In genomic region chr17:40724656-40725055, GRCh38 we compare ENCODE assay signal across 20 cellular contexts. TPM values are rescaled to one million over a fixed set of nuclear protein-coding genes. Genes with fewer than 3 reads are reported as not detected.
DNase-seq lines count a peak whose midpoint lies in the region; FAIRE-seq and TF ChIP-seq lines count a peak whose summit lies in the region.
"Had no signal": no experiment of that assay in that cellular context is flagged by ENCODE, and none has a peak within 500 bp of the region (broad histone marks: within the 10 kb centered on the region; RNA-seq: fewer than 3 reads in every experiment).

No MANE protein-coding gene starts in this region.

- CTCF ChIA-PET in activated naive CD4-positive, alpha-beta T cell treated with anti-CD3 and anti-CD28 coated beads, Interleukin-2, amount 10 ng/mL, durations not matched to agents 7 days and 5 days (lab: Charles Lee): interaction anchor here (1.3 kb wide), 1 partner anchor 101 kb away, joined by 3 read pairs; no protein-coding TSS in a partner anchor
- CTCF ChIA-PET in Caco-2 (lab: Charles Lee): no interaction called here

- no peak overlapping the region for H2BK12ac ChIP-seq in mesenchymal stem cell (ENCODE audit: low read length in 2 of 2)

- H3K79me1 ChIP-seq in mesenchymal stem cell (replicated peaks; ENCODE audit: low read length, poor library complexity, severe bottlenecking): no peaks in the 10 kb centered on the region

- DNase-seq in activated naive CD4-positive, alpha-beta T cell treated with anti-CD3 and anti-CD28 coated beads, Interleukin-2, amount 10 ng/mL, durations not matched to agents 7 days and 5 days: no peak
- DNase-seq in activated naive CD4-positive, alpha-beta T cell treated with Interleukin-2 at 50 U/mL for 16 hours: no peak
- DNase-seq in MG63: peak; percentile 59
- peak; percentile 19 for DNase-seq in astrocyte (ENCODE audit: low read depth)
- no peak for DNase-seq in mesenchymal stem cell
- no peak for DNase-seq in Caco-2
- no peak for DNase-seq in islet precursor cell
- DNase-seq in NCI-H1092 (lab: John Stamatoyannopoulos, UW): no peak
- DNase-seq: ACHN; BE2C; CD4-positive, alpha-beta memory T cell; DND-41; GF-D8; HCEC 1CT; HFFc6 had no signal

- H3K23ac ChIP-seq in mesenchymal stem cell (ENCODE audit: low read length in 2 of 2): no peak overlapping the region

- 50% methylated on average over 1 of the region's 1 CpG for WGBS in mesenchymal stem cell

- no peak overlapping the region for H3K4me3 ChIP-seq in MG63
- H3K4me3 ChIP-seq in astrocyte (ENCODE audit: insufficient read depth, low read depth, low read length): no peak overlapping the region
- no peak overlapping the region for H3K4me3 ChIP-seq in mesenchymal stem cell (ENCODE audit: insufficient read depth in 1 of 2, low read depth in 1 of 2, low read length in 2 of 2)
- no peak overlapping the region for H3K4me3 ChIP-seq in Caco-2 (ENCODE audit: low read depth, low read length)

- no peaks in the 10 kb centered on the region for H3K27me3 ChIP-seq in MG63
- H3K27me3 ChIP-seq in astrocyte (ENCODE audit: insufficient read depth, low read length): peaks cover 3% of the 10 kb centered on the region
- H3K27me3 ChIP-seq in mesenchymal stem cell (ENCODE audit: control insufficient read depth in 1 of 2, insufficient read depth in 1 of 2, low read length in 2 of 2): no peaks in the 10 kb centered on the region
- no peaks in the 10 kb centered on the region for H3K27me3 ChIP-seq in Caco-2 (replicated peaks; ENCODE audit: control insufficient read depth, insufficient read depth, low read length)

- H3K9ac ChIP-seq in astrocyte (ENCODE audit: low read length) (no peak overlapping the region), mesenchymal stem cell (ENCODE audit: low read length) (no peak overlapping the region)

- TF ChIP-seq CTCF in astrocyte (IDR thresholded peaks at IDR 0.05; ENCODE audit: insufficient read depth, low read depth, low read length) (no peak), Caco-2 (IDR thresholded peaks at IDR 0.05; ENCODE audit: insufficient read depth in 1 of 2, low read depth in 1 of 2, low read length in 1 of 2, severe bottlenecking in 1 of 2, unreplicated experiment in 1 of 2) (no peak)

- H3K27me3 Mint-ChIP-seq in activated naive CD4-positive, alpha-beta T cell treated with anti-CD3 and anti-CD28 coated beads, Interleukin-2, amount 10 ng/mL, durations not matched to agents 7 days and 5 days: peaks cover 33% of the 10 kb centered on the region
- H3K27me3 Mint-ChIP-seq in astrocyte (ENCODE audit: low read depth, unreplicated experiment) (peaks cover 6% of the 10 kb centered on the region), Caco-2 (ENCODE audit: insufficient read depth, unreplicated experiment) (no peaks in the 10 kb centered on the region)

- H3K14ac ChIP-seq in mesenchymal stem cell (ENCODE audit: low read length in 2 of 2): no peak overlapping the region

- H3K9me3 Mint-ChIP-seq in activated naive CD4-positive, alpha-beta T cell treated with anti-CD3 and anti-CD28 coated beads, Interleukin-2, amount 10 ng/mL, durations not matched to agents 7 days and 5 days: no peaks in the 10 kb centered on the region
- H3K9me3 Mint-ChIP-seq in astrocyte (ENCODE audit: unreplicated experiment): no peaks in the 10 kb centered on the region
- no peaks in the 10 kb centered on the region for H3K9me3 Mint-ChIP-seq in Caco-2 (ENCODE audit: unreplicated experiment)
- H3K9me3 Mint-ChIP-seq: CD4-positive, alpha-beta memory T cell; HFFc6; IgD-negative memory B cell had no signal

- no peak overlapping the region for H4K8ac ChIP-seq in mesenchymal stem cell (ENCODE audit: low read length)

- peak overlapping the region; percentile 11 for H2AK5ac ChIP-seq in mesenchymal stem cell (ENCODE audit: low read length, severe bottlenecking)

- peak overlapping the region; percentile 2 for H3K27ac Mint-ChIP-seq in activated naive CD4-positive, alpha-beta T cell treated with anti-CD3 and anti-CD28 coated beads, Interleukin-2, amount 10 ng/mL, durations not matched to agents 7 days and 5 days
- H3K27ac Mint-ChIP-seq in astrocyte (ENCODE audit: unreplicated experiment) (no peak overlapping the region), Caco-2 (ENCODE audit: unreplicated experiment) (no peak overlapping the region)
- H3K27ac Mint-ChIP-seq: CD4-positive, alpha-beta memory T cell; HFFc6; IgD-negative memory B cell had no signal

- no peaks in the 10 kb centered on the region for H3K4me1 ChIP-seq in astrocyte (ENCODE audit: insufficient read depth, low read length)
- H3K4me1 ChIP-seq in mesenchymal stem cell (ENCODE audit: control insufficient read depth, insufficient read depth, low read depth, low read length): peaks cover 8% of the 10 kb centered on the region
- no peaks in the 10 kb centered on the region for H3K4me1 ChIP-seq in Caco-2
- H3K4me1 ChIP-seq: BE2C had no signal

- no peaks in the 10 kb centered on the region for H3K79me2 ChIP-seq in astrocyte (ENCODE audit: insufficient read depth, low read length)

- H4K91ac ChIP-seq in mesenchymal stem cell (ENCODE audit: low read length): no peak overlapping the region

- H2AFZ ChIP-seq in astrocyte (ENCODE audit: low read depth, low read length) (no peak overlapping the region), mesenchymal stem cell (ENCODE audit: low read depth, low read length) (no peak overlapping the region)

- intact Hi-C loops in Caco-2 (cut with micrococcal nuclease; ENCODE audit: unreplicated experiment): no loop called here

- H4K20me1 ChIP-seq in astrocyte (ENCODE audit: insufficient read depth, low read length): no peaks in the 10 kb centered on the region

- no peaks in the 10 kb centered on the region for H3K36me3 Mint-ChIP-seq in activated naive CD4-positive, alpha-beta T cell treated with anti-CD3 and anti-CD28 coated beads, Interleukin-2, amount 10 ng/mL, durations not matched to agents 7 days and 5 days
- H3K36me3 Mint-ChIP-seq in astrocyte (ENCODE audit: low read depth, unreplicated experiment) (no peaks in the 10 kb centered on the region), Caco-2 (ENCODE audit: insufficient read depth, unreplicated experiment) (no peaks in the 10 kb centered on the region)
- H3K36me3 Mint-ChIP-seq: CD4-positive, alpha-beta memory T cell; IgD-negative memory B cell had no signal

- no peak overlapping the region for H3K27ac ChIP-seq in astrocyte (ENCODE audit: low read depth, low read length)
- no peak overlapping the region for H3K27ac ChIP-seq in mesenchymal stem cell (ENCODE audit: low read length, poor library complexity, severe bottlenecking)
- H3K27ac ChIP-seq: 22Rv1, C4-2B had no signal

- no peaks in the 10 kb centered on the region for H3K36me3 ChIP-seq in MG63
- H3K36me3 ChIP-seq in astrocyte (ENCODE audit: insufficient read depth, low read length): no peaks in the 10 kb centered on the region
- H3K36me3 ChIP-seq in mesenchymal stem cell (ENCODE audit: control insufficient read depth in 1 of 2, insufficient read depth in 2 of 2, low read depth in 1 of 2, low read length in 2 of 2): no peaks in the 10 kb centered on the region
- H3K36me3 ChIP-seq in Caco-2 (ENCODE audit: control insufficient read depth, insufficient read depth, low read length): no peaks in the 10 kb centered on the region
- H3K36me3 ChIP-seq: BE2C had no signal

- no peak overlapping the region for H2BK15ac ChIP-seq in mesenchymal stem cell (ENCODE audit: low read depth, poor library complexity, severe bottlenecking)

- H2BK120ac ChIP-seq in mesenchymal stem cell (ENCODE audit: low read depth, low read length): no peak overlapping the region

- H3K9me3 ChIP-seq in MG63 (no peaks in the 10 kb centered on the region), astrocyte (ENCODE audit: insufficient read depth, low read depth, low read length) (no peaks in the 10 kb centered on the region), mesenchymal stem cell (ENCODE audit: control insufficient read depth, low read length) (no peaks in the 10 kb centered on the region), Caco-2 (no peaks in the 10 kb centered on the region)
- H3K9me3 ChIP-seq: BE2C had no signal

- no peak overlapping the region for H3K18ac ChIP-seq in mesenchymal stem cell (ENCODE audit: low read depth in 1 of 2, low read length in 2 of 2)

- POLR2A ChIA-PET in Caco-2 (lab: Charles Lee): no interaction called here

- H2BK5ac ChIP-seq in mesenchymal stem cell (ENCODE audit: low read depth, low read length, poor library complexity, severe bottlenecking): no peak overlapping the region

- no peak for FAIRE-seq in astrocyte (lab: Jason Lieb, UNC)

- no peak overlapping the region for H3K4ac ChIP-seq in mesenchymal stem cell (ENCODE audit: low read depth in 1 of 2, low read length in 2 of 2)

- no TSS peak for BruUV-seq in Caco-2 (replicated peaks; lab: Mats Ljungman, UMichigan)

- H3K4me2 ChIP-seq in astrocyte (ENCODE audit: low read length) (no peak overlapping the region), mesenchymal stem cell (ENCODE audit: low read length, poor library complexity, severe bottlenecking) (no peak overlapping the region)

- no peak overlapping the region for H3K4me3 Mint-ChIP-seq in activated naive CD4-positive, alpha-beta T cell treated with anti-CD3 and anti-CD28 coated beads, Interleukin-2, amount 10 ng/mL, durations not matched to agents 7 days and 5 days
- H3K4me3 Mint-ChIP-seq in astrocyte (ENCODE audit: unreplicated experiment) (no peak overlapping the region), Caco-2 (ENCODE audit: unreplicated experiment) (no peak overlapping the region)
- H3K4me3 Mint-ChIP-seq: CD4-positive, alpha-beta memory T cell; HFFc6; IgD-negative memory B cell had no signal

- no peaks in the 10 kb centered on the region for H3K4me1 Mint-ChIP-seq in activated naive CD4-positive, alpha-beta T cell treated with anti-CD3 and anti-CD28 coated beads, Interleukin-2, amount 10 ng/mL, durations not matched to agents 7 days and 5 days
- H3K4me1 Mint-ChIP-seq in astrocyte (ENCODE audit: low read depth, unreplicated experiment): peaks cover 5% of the 10 kb centered on the region
- no peaks in the 10 kb centered on the region for H3K4me1 Mint-ChIP-seq in Caco-2 (ENCODE audit: low read depth, unreplicated experiment)
- H3K4me1 Mint-ChIP-seq: CD4-positive, alpha-beta memory T cell had no signal

RNA-seq across cellular contexts. Expression of gene KRT24, which starts 21.1 kb away (rescaled TPM):
- total RNA-seq in MG63 (2014; rRNA removed; shearing (Covaris generic); ENCODE audit: low replicate concordance): not detected in 2 replicates
- total RNA-seq in astrocyte (not detected in 2 replicates), Caco-2 (2022) (0.16 TPM in 1 of 2 replicates, not detected in the other)
- not detected for polyA plus RNA-seq in mesenchymal stem cell (2013, experiment 1 of 2)
- not detected for polyA plus RNA-seq in mesenchymal stem cell (2013, experiment 2 of 2)
- total RNA-seq: CD4-positive, alpha-beta memory T cell; H4; HFFc6; HT-29 had no signal
- polyA plus RNA-seq: CD4-positive, alpha-beta memory T cell; IgD-negative memory B cell had no signal

RNA-seq across cellular contexts. Expression of gene KRT25, which starts 30.5 kb away (rescaled TPM):
- total RNA-seq in MG63 (2014; rRNA removed; shearing (Covaris generic); ENCODE audit: low replicate concordance): not detected in 2 replicates
- total RNA-seq in astrocyte: not detected in 2 replicates
- polyA plus RNA-seq in mesenchymal stem cell (2013, experiment 1 of 2): not detected
- polyA plus RNA-seq in mesenchymal stem cell (2013, experiment 2 of 2): not detected
- total RNA-seq in Caco-2 (2022): not detected in 2 replicates
- total RNA-seq: CD4-positive, alpha-beta memory T cell; H4; HFFc6; HT-29 had no signal
- polyA plus RNA-seq: CD4-positive, alpha-beta memory T cell; IgD-negative memory B cell had no signal

RNA-seq across cellular contexts. Expression of gene KRT26, which starts 47.3 kb away (rescaled TPM):
- total RNA-seq in MG63 (2014; rRNA removed; shearing (Covaris generic); ENCODE audit: low replicate concordance): not detected in 2 replicates
- total RNA-seq in astrocyte: not detected in 2 replicates
- not detected for polyA plus RNA-seq in mesenchymal stem cell (2013, experiment 1 of 2)
- polyA plus RNA-seq in mesenchymal stem cell (2013, experiment 2 of 2): not detected
- total RNA-seq in Caco-2 (2022): not detected in 2 replicates
- total RNA-seq: CD4-positive, alpha-beta memory T cell; H4; HFFc6; HT-29 had no signal
- polyA plus RNA-seq: CD4-positive, alpha-beta memory T cell; IgD-negative memory B cell had no signal

RNA-seq across cellular contexts. Expression of gene KRT27, which starts 57.7 kb away (rescaled TPM):
- total RNA-seq in MG63 (2014; rRNA removed; shearing (Covaris generic); ENCODE audit: low replicate concordance): not detected in 2 replicates
- not detected in 2 replicates for total RNA-seq in astrocyte
- not detected for polyA plus RNA-seq in mesenchymal stem cell (2013, experiment 1 of 2)
- not detected for polyA plus RNA-seq in mesenchymal stem cell (2013, experiment 2 of 2)
- not detected in 2 replicates for total RNA-seq in Caco-2 (2022)
- total RNA-seq: CD4-positive, alpha-beta memory T cell; H4; HFFc6; HT-29 had no signal
- polyA plus RNA-seq: CD4-positive, alpha-beta memory T cell; IgD-negative memory B cell had no signal

RNA-seq across cellular contexts. Expression of gene KRT222, which starts 59.7 kb away (rescaled TPM):
- total RNA-seq in MG63 (2014; rRNA removed; shearing (Covaris generic); ENCODE audit: low replicate concordance): 0.53 TPM in 1 of 2 replicates, not detected in the other
- total RNA-seq in astrocyte: 0.14 and 0.43 TPM in 2 replicates
- not detected for polyA plus RNA-seq in mesenchymal stem cell (2013, experiment 1 of 2)
- not detected for polyA plus RNA-seq in mesenchymal stem cell (2013, experiment 2 of 2)
- not detected in 2 replicates for total RNA-seq in Caco-2 (2022)
- total RNA-seq: CD4-positive, alpha-beta memory T cell; HFFc6; HT-29 had no signal
- polyA plus RNA-seq: CD4-positive, alpha-beta memory T cell; IgD-negative memory B cell had no signal

Comparison
In these comparisons a context has a peak if more than half of its experiments do, and no peak if none do; other contexts are left out.
1. DNase-seq: peak in MG63 (single experiment) and astrocyte (single experiment); none in activated naive CD4-positive, alpha-beta T cell treated with anti-CD3 and anti-CD28 coated beads, Interleukin-2, amount 10 ng/mL, durations not matched to agents 7 days and 5 days (single experiment), activated naive CD4-positive, alpha-beta T cell treated with Interleukin-2 at 50 U/mL for 16 hours (single experiment), mesenchymal stem cell (single experiment), Caco-2 (0 of 2), islet precursor cell (single experiment) and NCI-H1092 (single experiment).